ENCODE assay signal across 14 cellular contexts in the genomic region with DNA sequence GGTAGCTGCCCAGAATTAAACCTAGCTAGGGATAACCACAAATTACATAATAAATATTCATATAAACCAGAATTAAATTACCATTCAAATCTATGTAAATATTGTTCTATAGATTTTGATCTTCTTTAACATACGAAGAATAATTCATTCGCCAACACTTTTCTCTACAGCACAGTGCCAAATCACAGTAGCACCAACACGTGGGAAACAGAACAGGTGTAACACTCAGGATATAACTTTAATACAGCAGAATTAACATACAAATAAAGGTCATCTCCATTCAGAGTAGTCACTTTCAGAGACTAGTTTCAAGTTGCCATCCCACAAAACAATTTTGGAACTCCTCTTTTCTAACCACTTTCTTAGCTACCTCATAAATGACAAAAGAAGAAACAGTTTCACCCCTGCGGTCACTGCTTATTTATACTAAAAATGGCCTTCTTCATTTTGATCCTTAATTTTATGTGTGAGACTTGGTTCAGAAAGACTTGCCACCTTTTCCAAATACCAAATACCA. TPM values are rescaled to one million over a fixed set of nuclear protein-coding genes. Genes with fewer than 3 reads are reported as not detected.
A peak's percentile ranks its signal among the peaks of the same experiment; 100 is the strongest.
DNase-seq lines count a peak whose midpoint lies in the region; ATAC-seq and TF ChIP-seq lines count a peak whose summit lies in the region.
"Had no signal": no experiment of that assay in that cellular context is flagged by ENCODE, and none has a peak within 500 bp of the region (broad histone marks: within the 10 kb centered on the region; RNA-seq: fewer than 3 reads in every experiment).

No MANE protein-coding gene starts in this region.

- no peak overlapping the region for H3K4me3 ChIP-seq in KMS-11 (IDR thresholded peaks at IDR 0.05; ENCODE audit: insufficient read depth, low read depth, low read length)
- no peak overlapping the region for H3K4me3 ChIP-seq in body of pancreas
- no peak overlapping the region for H3K4me3 ChIP-seq in hepatocyte
- H3K4me3 ChIP-seq: BLaER1 had no signal

- intact Hi-C loops in body of pancreas (cut with DNase I), result no loop called here

- H4K20me1 ChIP-seq in KMS-11 (ENCODE audit: insufficient read depth) (no peaks in the 10 kb centered on the region), hepatocyte (ENCODE audit: insufficient read depth, poor library complexity, severe bottlenecking) (peaks cover 14% of the 10 kb centered on the region)

- H3K27me3 ChIP-seq in KMS-11 (ENCODE audit: insufficient read depth, low read depth), result no peaks in the 10 kb centered on the region
- no peaks in the 10 kb centered on the region for H3K27me3 ChIP-seq in body of pancreas
- no peaks in the 10 kb centered on the region for H3K27me3 ChIP-seq in hepatocyte
- H3K27me3 ChIP-seq: BLaER1 had no signal

- no peak for ATAC-seq in T-helper 17 cell
- ATAC-seq in body of pancreas, result peak; percentile 62
- no peak for ATAC-seq in GM21825 (IDR thresholded peaks at IDR 0.05; ENCODE audit: unreplicated experiment)
- ATAC-seq in activated naive CD8-positive, alpha-beta T cell treated with anti-CD3 and anti-CD28 coated beads, Interleukin-2, amount 50 U/mL, for 24 hours, result no peak
- ATAC-seq: CD8-positive, alpha-beta T cell had no signal

- H3K4me3 Mint-ChIP-seq in T-helper 17 cell, result no peak overlapping the region
- no peak overlapping the region for H3K4me3 Mint-ChIP-seq in activated naive CD8-positive, alpha-beta T cell treated with anti-CD3 and anti-CD28 coated beads, Interleukin-2, amount 50 U/mL, for 24 hours
- H3K4me3 Mint-ChIP-seq: CD8-positive, alpha-beta T cell had no signal

- no peak for DNase-seq in T-helper 17 cell
- DNase-seq in body of pancreas, result peak in 3 of 4 donors; percentile 12 to 33 (median 24)
- DNase-seq in hepatocyte (ENCODE audit: low spot score), result no peak
- DNase-seq in activated naive CD8-positive, alpha-beta T cell treated with anti-CD3 and anti-CD28 coated beads, Interleukin-2, amount 50 U/mL, for 24 hours, result no peak
- no peak for DNase-seq in KG1 (lab: John Stamatoyannopoulos, UW)
- DNase-seq: 8988T; CD8-positive, alpha-beta T cell; COR-L47; DMS 273 treated with DMSO at 0.1 percent for 48 hours; HCEC 1CT had no signal

- peak overlapping the region; percentile 19 for H3K4me2 ChIP-seq in KMS-11
- no peak overlapping the region for H3K4me2 ChIP-seq in hepatocyte
- H3K4me2 ChIP-seq: BLaER1 had no signal

- peak overlapping the region; percentile 16 for H3K27ac Mint-ChIP-seq in T-helper 17 cell
- H3K27ac Mint-ChIP-seq in activated naive CD8-positive, alpha-beta T cell treated with anti-CD3 and anti-CD28 coated beads, Interleukin-2, amount 50 U/mL, for 24 hours, result no peak overlapping the region
- H3K27ac Mint-ChIP-seq: CD8-positive, alpha-beta T cell had no signal

- H3K4me1 Mint-ChIP-seq in T-helper 17 cell, result peaks cover 51% of the 10 kb centered on the region
- H3K4me1 Mint-ChIP-seq in activated naive CD8-positive, alpha-beta T cell treated with anti-CD3 and anti-CD28 coated beads, Interleukin-2, amount 50 U/mL, for 24 hours, result peaks cover 65% of the 10 kb centered on the region

- H3K4me1 ChIP-seq in KMS-11 (ENCODE audit: low read depth, poor library complexity, severe bottlenecking) (peaks cover 39% of the 10 kb centered on the region), body of pancreas (peaks cover 31% of the 10 kb centered on the region), hepatocyte (ENCODE audit: insufficient read depth) (peaks cover 20% of the 10 kb centered on the region)
- H3K4me1 ChIP-seq: BLaER1 had no signal

- TF ChIP-seq CTCF in KMS-11 (conservative IDR thresholded peaks at IDR 0.05; ENCODE audit: low read depth, low read length) (no peak), body of pancreas (IDR thresholded peaks at IDR 0.05) (no peak), hepatocyte (IDR thresholded peaks at IDR 0.05; ENCODE audit: poor library complexity) (no peak)

- H2AFZ ChIP-seq in KMS-11 (ENCODE audit: low read depth) (no peak overlapping the region), hepatocyte (no peak overlapping the region)

- H3K9me3 ChIP-seq in T-helper 17 cell (ENCODE audit: control insufficient read depth, low read length, poor library complexity, severe bottlenecking) (no peaks in the 10 kb centered on the region), body of pancreas (no peaks in the 10 kb centered on the region), hepatocyte (ENCODE audit: low read depth) (no peaks in the 10 kb centered on the region)
- H3K9me3 ChIP-seq: BLaER1 had no signal

- no peaks in the 10 kb centered on the region for H3K9me3 Mint-ChIP-seq in activated naive CD8-positive, alpha-beta T cell treated with anti-CD3 and anti-CD28 coated beads, Interleukin-2, amount 50 U/mL, for 24 hours
- H3K9me3 Mint-ChIP-seq: CD14-positive monocyte; CD8-positive, alpha-beta T cell had no signal

- WGBS in body of pancreas, 2 donors, result 37 to 44% methylated on average over 4 of the region's 4 CpGs
- 87% methylated on average over 4 of the region's 4 CpGs for WGBS in hepatocyte (ENCODE audit: low lambda C conversion rate, missing lambda C conversion rate)

- H3K27ac ChIP-seq in KMS-11, result no peak overlapping the region
- H3K27ac ChIP-seq in body of pancreas, result no peak overlapping the region
- H3K27ac ChIP-seq in hepatocyte, result no peak overlapping the region
- H3K27ac ChIP-seq: BLaER1 had no signal

- no peak for TF ChIP-seq POLR2A in body of pancreas (IDR thresholded peaks at IDR 0.05)

- H3K79me2 ChIP-seq in KMS-11 (ENCODE audit: insufficient read depth, low read depth) (peaks cover 47% of the 10 kb centered on the region; the same call in 1 of the 2 replicates), hepatocyte (peaks cover 93% of the 10 kb centered on the region)

- H3K36me3 ChIP-seq in KMS-11 (ENCODE audit: insufficient read depth) (no peaks in the 10 kb centered on the region), body of pancreas (replicated peaks in 1 of 2; ENCODE audit: insufficient read depth in 1 of 2, low read depth in 2 of 2) (no peaks in the 10 kb centered on the region), hepatocyte (replicated peaks; ENCODE audit: insufficient read depth, low read depth) (no peaks in the 10 kb centered on the region)
- H3K36me3 ChIP-seq: BLaER1 had no signal

- peaks cover 3% of the 10 kb centered on the region for H3K36me3 Mint-ChIP-seq in T-helper 17 cell (ENCODE audit: low read depth)
- H3K36me3 Mint-ChIP-seq in activated naive CD8-positive, alpha-beta T cell treated with anti-CD3 and anti-CD28 coated beads, Interleukin-2, amount 50 U/mL, for 24 hours (ENCODE audit: low read depth), result peaks cover 3% of the 10 kb centered on the region
- H3K36me3 Mint-ChIP-seq: CD8-positive, alpha-beta T cell had no signal

- no peak overlapping the region for H3K9ac ChIP-seq in KMS-11
- H3K9ac ChIP-seq: BLaER1 had no signal

- no peaks in the 10 kb centered on the region for H3K9me2 ChIP-seq in hepatocyte (replicated peaks; ENCODE audit: insufficient read depth)

- no peaks in the 10 kb centered on the region for H3K27me3 Mint-ChIP-seq in T-helper 17 cell
- no peaks in the 10 kb centered on the region for H3K27me3 Mint-ChIP-seq in activated naive CD8-positive, alpha-beta T cell treated with anti-CD3 and anti-CD28 coated beads, Interleukin-2, amount 50 U/mL, for 24 hours

RNA-seq across cellular contexts. Expression of gene OSBPL8, which starts 15.7 kb away (rescaled TPM):
- total RNA-seq in T-helper 17 cell (100 to 1,000 TPM; 141 to 146 TPM), body of pancreas (10 to 100 TPM; 23.1 to 41.2 TPM), hepatocyte (73.0 and 82.5 TPM in 2 replicates)
- polyA plus RNA-seq in hepatocyte, result 20.1 and 21.4 TPM in 2 replicates

Comparison
In these comparisons a context has a peak if more than half of its experiments do, and no peak if none do; other contexts are left out.
1. DNase-seq: peak in body of pancreas (3 of 4); none in T-helper 17 cell (0 of 3), hepatocyte (single experiment), activated naive CD8-positive, alpha-beta T cell treated with anti-CD3 and anti-CD28 coated beads, Interleukin-2, amount 50 U/mL, for 24 hours (single experiment) and KG1 (single experiment).